Comparison of ENCODE assay signal across 8 cellular contexts in the genomic region with DNA sequence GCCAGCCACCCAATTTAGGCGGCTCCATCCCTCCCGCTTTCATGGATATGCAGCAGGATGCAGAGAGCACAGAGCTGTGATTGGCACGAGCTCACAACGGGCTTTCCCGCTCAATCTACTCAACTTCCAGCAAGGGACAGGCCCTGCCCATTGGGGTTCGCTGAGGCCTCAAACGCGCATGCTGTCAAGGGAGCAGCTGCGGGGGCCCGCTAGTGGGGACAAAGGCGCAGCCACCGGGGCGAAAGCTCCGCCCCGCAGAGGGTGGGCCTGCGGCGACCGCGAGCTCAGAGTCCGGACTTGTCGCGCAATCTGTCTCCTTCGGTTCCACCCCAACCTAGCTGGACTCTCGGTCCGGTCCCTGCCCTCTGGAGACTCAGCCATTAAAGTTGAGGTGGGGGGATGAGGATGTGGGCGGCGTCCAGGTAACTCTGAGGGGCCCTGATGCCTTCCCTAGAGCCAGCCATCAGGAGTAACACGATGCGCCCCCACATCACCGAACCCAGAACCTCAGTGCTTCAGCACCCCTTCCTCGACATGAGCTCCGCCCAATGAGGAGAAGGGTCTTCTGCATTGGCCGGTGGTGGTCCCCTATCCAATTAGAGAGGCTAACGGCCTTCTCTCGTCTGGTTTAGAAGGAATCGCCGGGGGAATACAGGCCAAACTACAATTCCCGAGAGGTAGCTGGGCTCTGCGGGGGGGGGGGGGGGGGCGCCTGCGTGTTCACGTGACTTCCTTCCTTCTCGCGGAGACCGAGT. TPM values are rescaled to one million over a fixed set of nuclear protein-coding genes. Genes with fewer than 3 reads are reported as not detected.
DNase-seq lines count a peak whose midpoint lies in the region; ATAC-seq and TF ChIP-seq lines count a peak whose summit lies in the region.

No MANE protein-coding gene starts in this region.

- peak; percentile 45 to 64 for TF ChIP-seq POLR2A in adrenal gland (IDR thresholded peaks at IDR 0.05)

- peak; percentile 80 for ATAC-seq in left ventricle myocardium superior

- peak overlapping the region; percentile 88 for H3K27ac ChIP-seq in HEK293 (ENCODE audit: extremely low read depth, low read depth, low read length)
- peak overlapping the region; percentile 87 to 99 (median 98) for H3K27ac ChIP-seq in adrenal gland
- H3K27ac ChIP-seq in urinary bladder (ENCODE audit: low read depth) = peak overlapping the region; percentile 97

- CTCF ChIA-PET in HEK293 (lab: Yijun Ruan, JAX) = interaction anchor here (0.5 to 2.8 kb wide), 10 partner anchors 9 to 1226 kb away, joined by 3 to 10 read pairs (median 4); a partner anchor contains a TSS

- DNase-seq in NAMALWA (ENCODE audit: low spot score) (peak; percentile 94), T follicular helper cell (ENCODE audit: low read depth) (peak; percentile 68), adrenal gland (peak; percentile 87 to 96 (median 89)), left ventricle myocardium superior (peak; percentile 94), progenitor cell of endocrine pancreas (ENCODE audit: low spot score, unreplicated experiment) (peak; percentile 73)

- no peaks in the 10 kb centered on the region for H3K9me3 Mint-ChIP-seq in progenitor cell of endocrine pancreas (ENCODE audit: low read depth)

- H3K27me3 ChIP-seq in adrenal gland = no peaks in the 10 kb centered on the region

- H3K27ac Mint-ChIP-seq in progenitor cell of endocrine pancreas = peak overlapping the region; percentile 96

- 0 to 4% (median 1%) methylated on average over 5 to 41 of the region's 45 CpGs for WGBS in adrenal gland, 4 donors
- WGBS in urinary bladder = under 1% methylated on average over 45 of the region's 45 CpGs

- peaks cover 0 to under 1% of the 10 kb centered on the region in 2 experiments; a peak in 1 of 3 replicates for H3K36me3 ChIP-seq in HEK293 (ENCODE audit: control insufficient read depth in 2 of 2, insufficient read depth in 1 of 2, low read length in 2 of 2)
- no peaks in the 10 kb centered on the region for H3K36me3 ChIP-seq in adrenal gland (replicated peaks in 1 of 2)
- no peaks in the 10 kb centered on the region for H3K36me3 ChIP-seq in urinary bladder (ENCODE audit: insufficient read depth)

- POLR2A ChIA-PET in HEK293 (lab: Yijun Ruan, JAX) = interaction anchor here (0.6 to 4.5 kb wide), 27 partner anchors 9 to 563 kb away, joined by 3 to 34 read pairs (median 4); a partner anchor contains a TSS

- H3K27me3 Mint-ChIP-seq in progenitor cell of endocrine pancreas = no peaks in the 10 kb centered on the region

- peaks cover 23% of the 10 kb centered on the region for H3K4me1 Mint-ChIP-seq in progenitor cell of endocrine pancreas (ENCODE audit: low read depth)

- peaks cover 14% of the 10 kb centered on the region for H3K4me1 ChIP-seq in HEK293 (ENCODE audit: control insufficient read depth, insufficient read depth, low read length)
- H3K4me1 ChIP-seq in adrenal gland (replicated peaks in 1 of 2) = peaks cover 31 to 80% of the 10 kb centered on the region in 2 donors
- H3K4me1 ChIP-seq in urinary bladder (ENCODE audit: insufficient read depth) = no peaks in the 10 kb centered on the region

- H3K4me3 Mint-ChIP-seq in progenitor cell of endocrine pancreas (ENCODE audit: low read depth) = peak overlapping the region; percentile 93

- H3K9me3 ChIP-seq in HEK293 (ENCODE audit: control insufficient read depth, insufficient read depth, low read depth, low read length) (no peaks in the 10 kb centered on the region), adrenal gland (replicated peaks in 1 of 3) (no peaks in the 10 kb centered on the region)

- no peaks in the 10 kb centered on the region for H3K36me3 Mint-ChIP-seq in progenitor cell of endocrine pancreas (ENCODE audit: insufficient read depth)

- peak overlapping the region; percentile 80 for H3K4me3 ChIP-seq in GM08714 (ENCODE audit: low read length)
- peak overlapping the region; percentile 60 for H3K4me3 ChIP-seq in HEK293 (ENCODE audit: low read depth, low read length)
- H3K4me3 ChIP-seq in adrenal gland = peak overlapping the region in 3 of 4 donors; percentile 8 to 88 (median 49)
- H3K4me3 ChIP-seq in urinary bladder (ENCODE audit: low read depth, low read length) = peak overlapping the region; percentile 67

- TF ChIP-seq CTCF in HEK293 (tag by site-specific recombination; IDR thresholded peaks at IDR 0.05) (peak; percentile 64), adrenal gland (IDR thresholded peaks at IDR 0.05) (peak in 2 of 6 experiments; percentile 13 to 40), progenitor cell of endocrine pancreas (IDR thresholded peaks at IDR 0.05; ENCODE audit: unreplicated experiment) (peak; percentile 8)

- intact Hi-C loops in adrenal gland (cut with DNase I) (no loop called here), left ventricle myocardium superior (cut with micrococcal nuclease) (no loop called here)

TF ChIP-seq in HEK293, 187 proteins besides CTCF, POLR2A, EP300 and RAD21 (continues in another document):
- TF ChIP-seq GLI2 (tag by site-specific recombination; IDR thresholded peaks at IDR 0.05; ENCODE audit: borderline replicate concordance, low read depth) (no peak), ZNF791 (tag by site-specific recombination; IDR thresholded peaks at IDR 0.05) (no peak), MYNN (tag by site-specific recombination; IDR thresholded peaks at IDR 0.05; ENCODE audit: borderline replicate concordance) (no peak), ZNF549 (tag by site-specific recombination; IDR thresholded peaks at IDR 0.05) (no peak), ZNF175 (tag by site-specific recombination; IDR thresholded peaks at IDR 0.05) (no peak), ZNF571 (tag by site-specific recombination; IDR thresholded peaks at IDR 0.05) (no peak), ZNF785 (tag by site-specific recombination; IDR thresholded peaks at IDR 0.05) (no peak), ZNF202 (tag by site-specific recombination; IDR thresholded peaks at IDR 0.05; ENCODE audit: borderline replicate concordance) (no peak), ZNF239 (tag by site-specific recombination; IDR thresholded peaks at IDR 0.05) (no peak), ZNF610 (tag by site-specific recombination; IDR thresholded peaks at IDR 0.05; ENCODE audit: borderline replicate concordance) (peak; percentile 66; the same call in 1 of the 2 replicates), ZNF121 (tag by site-specific recombination; IDR thresholded peaks at IDR 0.05) (no peak), SETDB1 (IDR thresholded peaks at IDR 0.05; ENCODE audit: insufficient read length, low read length) (no peak), RBAK (tag by site-specific recombination; IDR thresholded peaks at IDR 0.05) (no peak), ZNF600 (tag by site-specific recombination; IDR thresholded peaks at IDR 0.05) (peak; percentile 80), ZNF2 (tag by site-specific recombination; IDR thresholded peaks at IDR 0.05) (0 out of 2 replicates have a peak, but pooled peaks have one; percentile 15), ZNF354C (tag by site-specific recombination; IDR thresholded peaks at IDR 0.05; ENCODE audit: borderline replicate concordance, low read depth) (no peak), ZNF624 (tag by site-specific recombination; IDR thresholded peaks at IDR 0.05) (no peak)
- TF ChIP-seq, protein P1, sequence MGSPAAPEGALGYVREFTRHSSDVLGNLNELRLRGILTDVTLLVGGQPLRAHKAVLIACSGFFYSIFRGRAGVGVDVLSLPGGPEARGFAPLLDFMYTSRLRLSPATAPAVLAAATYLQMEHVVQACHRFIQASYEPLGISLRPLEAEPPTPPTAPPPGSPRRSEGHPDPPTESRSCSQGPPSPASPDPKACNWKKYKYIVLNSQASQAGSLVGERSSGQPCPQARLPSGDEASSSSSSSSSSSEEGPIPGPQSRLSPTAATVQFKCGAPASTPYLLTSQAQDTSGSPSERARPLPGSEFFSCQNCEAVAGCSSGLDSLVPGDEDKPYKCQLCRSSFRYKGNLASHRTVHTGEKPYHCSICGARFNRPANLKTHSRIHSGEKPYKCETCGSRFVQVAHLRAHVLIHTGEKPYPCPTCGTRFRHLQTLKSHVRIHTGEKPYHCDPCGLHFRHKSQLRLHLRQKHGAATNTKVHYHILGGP (tag by site-specific recombination; IDR thresholded peaks at IDR 0.05) = no peak
- TF ChIP-seq, protein P2, sequence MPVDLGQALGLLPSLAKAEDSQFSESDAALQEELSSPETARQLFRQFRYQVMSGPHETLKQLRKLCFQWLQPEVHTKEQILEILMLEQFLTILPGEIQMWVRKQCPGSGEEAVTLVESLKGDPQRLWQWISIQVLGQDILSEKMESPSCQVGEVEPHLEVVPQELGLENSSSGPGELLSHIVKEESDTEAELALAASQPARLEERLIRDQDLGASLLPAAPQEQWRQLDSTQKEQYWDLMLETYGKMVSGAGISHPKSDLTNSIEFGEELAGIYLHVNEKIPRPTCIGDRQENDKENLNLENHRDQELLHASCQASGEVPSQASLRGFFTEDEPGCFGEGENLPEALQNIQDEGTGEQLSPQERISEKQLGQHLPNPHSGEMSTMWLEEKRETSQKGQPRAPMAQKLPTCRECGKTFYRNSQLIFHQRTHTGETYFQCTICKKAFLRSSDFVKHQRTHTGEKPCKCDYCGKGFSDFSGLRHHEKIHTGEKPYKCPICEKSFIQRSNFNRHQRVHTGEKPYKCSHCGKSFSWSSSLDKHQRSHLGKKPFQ (tag by site-specific recombination; IDR thresholded peaks at IDR 0.05) = no peak
- TF ChIP-seq, protein P3, sequence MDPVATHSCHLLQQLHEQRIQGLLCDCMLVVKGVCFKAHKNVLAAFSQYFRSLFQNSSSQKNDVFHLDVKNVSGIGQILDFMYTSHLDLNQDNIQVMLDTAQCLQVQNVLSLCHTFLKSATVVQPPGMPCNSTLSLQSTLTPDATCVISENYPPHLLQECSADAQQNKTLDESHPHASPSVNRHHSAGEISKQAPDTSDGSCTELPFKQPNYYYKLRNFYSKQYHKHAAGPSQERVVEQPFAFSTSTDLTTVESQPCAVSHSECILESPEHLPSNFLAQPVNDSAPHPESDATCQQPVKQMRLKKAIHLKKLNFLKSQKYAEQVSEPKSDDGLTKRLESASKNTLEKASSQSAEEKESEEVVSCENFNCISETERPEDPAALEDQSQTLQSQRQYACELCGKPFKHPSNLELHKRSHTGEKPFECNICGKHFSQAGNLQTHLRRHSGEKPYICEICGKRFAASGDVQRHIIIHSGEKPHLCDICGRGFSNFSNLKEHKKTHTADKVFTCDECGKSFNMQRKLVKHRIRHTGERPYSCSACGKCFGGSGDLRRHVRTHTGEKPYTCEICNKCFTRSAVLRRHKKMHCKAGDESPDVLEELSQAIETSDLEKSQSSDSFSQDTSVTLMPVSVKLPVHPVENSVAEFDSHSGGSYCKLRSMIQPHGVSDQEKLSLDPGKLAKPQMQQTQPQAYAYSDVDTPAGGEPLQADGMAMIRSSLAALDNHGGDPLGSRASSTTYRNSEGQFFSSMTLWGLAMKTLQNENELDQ (tag by site-specific recombination; IDR thresholded peaks at IDR 0.05; ENCODE audit: low read depth) = no peak

RNA-seq across cellular contexts. Expression of a gene that starts 0.5 kb away (rescaled TPM):
- total RNA-seq in adrenal gland (10 to 100 TPM; 26.6 to 81.2 (median 37.7) TPM), left ventricle myocardium superior (24.7 TPM), progenitor cell of endocrine pancreas (48.7 and 51.8 TPM in 2 replicates), urinary bladder (27.1 TPM)
- polyA plus RNA-seq in adrenal gland (10 to 100 TPM in 2 of 3 donors, 1 to 10 TPM in 1; 6.6 to 20.3 (median 11.6) TPM), urinary bladder (20.2 TPM)

Comparison
In these comparisons a context has a peak if more than half of its experiments do, and no peak if none do; other contexts are left out.
1. Peak in every context shown above with its lines: DNase-seq, ATAC-seq, H3K4me3 ChIP-seq and H3K27ac ChIP-seq.